In genomic region chr1:166900987-166901386, GRCh38 we compare ENCODE assay signal across 16 cellular contexts.
"Had no signal": no experiment of that assay in that cellular context is flagged by ENCODE, and none has a peak within 500 bp of the region (broad histone marks: within the 10 kb centered on the region; RNA-seq: fewer than 3 reads in every experiment).

No MANE protein-coding gene starts in this region.

- ATAC-seq: gastroesophageal sphincter had no signal

- H3K9me3 ChIP-seq: thyroid gland had no signal

- H3K4me3 ChIP-seq: cardiac muscle cell, esophagus muscularis mucosa, gastroesophageal sphincter, heart right ventricle, thyroid gland had no signal

- H3K4me1 ChIP-seq: gastroesophageal sphincter, thyroid gland had no signal

- H3K27ac ChIP-seq: cardiac muscle cell, esophagus muscularis mucosa, gastroesophageal sphincter, thyroid gland had no signal

- H3K27me3 ChIP-seq: cardiac muscle cell, esophagus muscularis mucosa, gastroesophageal sphincter, heart right ventricle, thyroid gland had no signal

- H3K36me3 ChIP-seq: cardiac muscle cell, esophagus muscularis mucosa, gastroesophageal sphincter, heart right ventricle, thyroid gland had no signal

- DNase-seq: activated CD4-positive, alpha-beta memory T cell treated with anti-CD3 and anti-CD28 coated beads for 36 hours; activated CD4-positive, alpha-beta T cell treated with anti-CD3 and anti-CD28 coated beads for 4 hours; activated T-cell treated with anti-CD3 and anti-CD28 coated beads for 4 hours; dermis blood vessel endothelial cell; effector memory CD4-positive, alpha-beta T cell; heart right ventricle; immature natural killer cell; mesenchymal stem cell; posterior cingulate gyrus; retina; stimulated activated CD4-positive, alpha-beta T cell treated with anti-CD3 and anti-CD28 coated beads, Interleukin-2, amount 100 ng/mL, for 24 hours; stimulated activated naive CD4-positive, alpha-beta T cell treated with Interleukin-2 at 50 U/mL for 16 hours; thyroid gland had no signal
